In genomic region chr7:36388423-36388822, GRCh38 we compare ENCODE assay signal across 10 cellular contexts. TPM values are rescaled to one million over a fixed set of nuclear protein-coding genes. Genes with fewer than 3 reads are reported as not detected.
DNase-seq lines count a peak whose midpoint lies in the region; ATAC-seq, FAIRE-seq and TF ChIP-seq lines count a peak whose summit lies in the region.
"Had no signal": no experiment of that assay in that cellular context is flagged by ENCODE, and none has a peak within 500 bp of the region (broad histone marks: within the 10 kb centered on the region; RNA-seq: fewer than 3 reads in every experiment).

No MANE protein-coding gene starts in this region.

- H3K27ac ChIP-seq in A549 (peak overlapping the region; percentile 83 to 94), cingulate gyrus (ENCODE audit: low read depth, low read length) (peak overlapping the region; percentile 90)

- H2AFZ ChIP-seq in neuron (ENCODE audit: low read depth, low read length) = peak overlapping the region; percentile 96

- TF ChIP-seq CTCF in A549 (IDR thresholded peaks at IDR 0.05) = no peak

- FAIRE-seq in A549 (lab: Jason Lieb, UNC) = no peak

- 77% methylated on average over 4 of the region's 4 CpGs for WGBS in A549 (ENCODE audit: missing lambda C conversion rate)

- POLR2A ChIA-PET in A549 (lab: Yijun Ruan, JAX) = interaction anchor here (1.9 kb wide), 1 partner anchor 21 kb away, joined by 9 read pairs; a partner anchor contains a TSS

- H3K4me1 ChIP-seq in A549 (peaks cover 38% of the 10 kb centered on the region), neuron (ENCODE audit: insufficient read depth, low read length) (peaks cover 14% of the 10 kb centered on the region)

- ATAC-seq in A549 = no peak
- ATAC-seq in GM21515 (IDR thresholded peaks at IDR 0.05; ENCODE audit: unreplicated experiment) = no peak
- ATAC-seq in GM21619 (IDR thresholded peaks at IDR 0.05; ENCODE audit: unreplicated experiment) = no peak

- H3K4me3 ChIP-seq in A549 (no peak overlapping the region), neuron (ENCODE audit: low read length) (no peak overlapping the region)

- CTCF ChIA-PET in A549 (lab: Yijun Ruan, JAX) = interaction anchor here (1.9 to 4.6 kb wide), 2 partner anchors 11 to 21 kb away, joined by 4 to 23 read pairs; a partner anchor contains a TSS

- no peak for DNase-seq in A549 (ENCODE audit: low read depth in 1 of 2, low spot score in 1 of 2)
- DNase-seq in HT-29 (ENCODE audit: low spot score) = peak; percentile 33
- no peak for DNase-seq in NCI-H774 (lab: John Stamatoyannopoulos, UW)
- DNase-seq in mesenteric fat pad (ENCODE audit: low spot score) = no peak
- DNase-seq: activated effector memory CD4-positive, alpha-beta T cell treated with Interleukin-2 at 50 U/mL for 16 hours; midbrain had no signal

- no peak for TF ChIP-seq RAD21 in A549 (conservative IDR thresholded peaks at IDR 0.05 in 1 of 2, IDR thresholded peaks at IDR 0.05 in 1 of 2)

- no peaks in the 10 kb centered on the region for H3K36me3 ChIP-seq in neuron (ENCODE audit: insufficient read depth, low read length)

- no peaks in the 10 kb centered on the region for H3K27me3 ChIP-seq in neuron (ENCODE audit: insufficient read depth, low read length)

- no peak for TF ChIP-seq POLR2A in A549 (IDR thresholded peaks at IDR 0.05; ENCODE audit: low read length)

- no peaks in the 10 kb centered on the region for H3K9me3 ChIP-seq in A549
- H3K9me3 ChIP-seq in neuron (ENCODE audit: low read length) = no peaks in the 10 kb centered on the region

- TF ChIP-seq EP300 in A549 (IDR thresholded peaks at IDR 0.05) = no peak

- H3K4me2 ChIP-seq in A549 = peak overlapping the region; percentile 68

TF ChIP-seq in A549, 52 proteins besides CTCF, POLR2A, EP300 and RAD21:
- TF ChIP-seq HMGXB4 (CRISPR knock-in tag; IDR thresholded peaks at IDR 0.05; ENCODE audit: borderline replicate concordance) = no peak
- TF ChIP-seq JUN (IDR thresholded peaks at IDR 0.05) = no peak
- TF ChIP-seq SMC3 (IDR thresholded peaks at IDR 0.05) = no peak
- no peak for TF ChIP-seq FOSB (CRISPR knock-in tag; IDR thresholded peaks at IDR 0.05)
- no peak for TF ChIP-seq HOXB13 (CRISPR knock-in tag; IDR thresholded peaks at IDR 0.05; ENCODE audit: low read depth)
- no peak for TF ChIP-seq POLR2AphosphoS2 (conservative IDR thresholded peaks at IDR 0.05; ENCODE audit: low read length)
- no peak for TF ChIP-seq EHMT2 (IDR thresholded peaks at IDR 0.05; ENCODE audit: low read depth)
- TF ChIP-seq HDAC2 (IDR thresholded peaks at IDR 0.05) = no peak
- no peak for TF ChIP-seq EHF (CRISPR knock-in tag; IDR thresholded peaks at IDR 0.05)
- TF ChIP-seq FOSL2 (IDR thresholded peaks at IDR 0.05) = no peak
- TF ChIP-seq FOSL2 (CRISPR knock-in tag; IDR thresholded peaks at IDR 0.05) = no peak
- TF ChIP-seq CEBPB (IDR thresholded peaks at IDR 0.05) = no peak
- TF ChIP-seq JUNB (IDR thresholded peaks at IDR 0.05) = no peak

RNA-seq across cellular contexts. Expression of gene ANLN, which starts 1.2 kb away (rescaled TPM):
- polyA plus RNA-seq in A549 (2011; rRNA removed) (52.4 and 148 TPM in 2 replicates), A549 (2017; fragmentation: RNase III; extraction: RNeasy Plus Mini Kit Qiagen cat#74134 plus additional on column Dnase treatment) (70.9 to 84.4 TPM (median 72.9 TPM) in 3 replicates)
- polyA plus RNA-seq in A549 (2012; cell fraction: cytosol; rRNA removed) = 13.1 and 14.9 TPM in 2 replicates
- 50.4 and 77.3 TPM in 2 replicates for polyA plus RNA-seq in A549 (2012; cell fraction: nucleus; rRNA removed)
- polyA minus RNA-seq in A549 (2011; rRNA and poly(A)+ RNA removed) = 154 and 160 TPM in 2 replicates
- 46.3 and 50.2 TPM in 2 replicates for total RNA-seq in HT-29 (2014; rRNA removed; shearing (Covaris generic))
- 0.55 TPM for total RNA-seq in mesenteric fat pad

Comparison
In these comparisons a context has a peak if more than half of its experiments do, and no peak if none do; other contexts are left out.
1. RNA of gene ANLN, which starts 1.2 kb away (total RNA-seq): 46.3 to 50.2 TPM in HT-29; 0.55 TPM in mesenteric fat pad (single experiment); every median in the first group is over 10 times any median in the second.